8 cellular contexts compared by ENCODE assay signal in genomic region chr2:38750011-38750792, GRCh38. TPM values are rescaled to one million over a fixed set of nuclear protein-coding genes. Genes with fewer than 3 reads are reported as not detected.
DNase-seq lines count a peak whose midpoint lies in the region; ATAC-seq lines count a peak whose summit lies in the region.

No MANE protein-coding gene starts in this region.

- peaks cover 3% of the 10 kb centered on the region for H3K4me1 ChIP-seq in right cardiac atrium (ENCODE audit: control insufficient read depth, insufficient read depth, low read length)
- H3K4me1 ChIP-seq in rectal smooth muscle tissue (ENCODE audit: control insufficient read depth, insufficient read depth, low read length): peaks cover 26% of the 10 kb centered on the region

- peak overlapping the region; percentile 100 for H3K9ac ChIP-seq in rectal smooth muscle tissue (ENCODE audit: low read length)

- 1% methylated on average over 51 of the region's 51 CpGs for WGBS in right cardiac atrium

- H3K27me3 Mint-ChIP-seq in activated naive CD8-positive, alpha-beta T cell treated with anti-CD3 and anti-CD28 coated beads, Interleukin-2, amount 50 U/mL, for 24 hours: peaks cover 3% of the 10 kb centered on the region

- H3K4me3 Mint-ChIP-seq in activated naive CD8-positive, alpha-beta T cell treated with anti-CD3 and anti-CD28 coated beads, Interleukin-2, amount 50 U/mL, for 24 hours: peak overlapping the region; percentile 98

- H3K27me3 ChIP-seq in right cardiac atrium (ENCODE audit: control insufficient read depth, insufficient read depth): no peaks in the 10 kb centered on the region
- H3K27me3 ChIP-seq in rectal smooth muscle tissue (ENCODE audit: control insufficient read depth, insufficient read depth, low read length): no peaks in the 10 kb centered on the region

- peak overlapping the region; percentile 100 for H3K27ac ChIP-seq in right cardiac atrium (ENCODE audit: low read length)
- H3K27ac ChIP-seq in rectal smooth muscle tissue (ENCODE audit: low read depth, low read length): peak overlapping the region; percentile 99

- no peaks in the 10 kb centered on the region for H3K9me3 ChIP-seq in right cardiac atrium (ENCODE audit: control insufficient read depth, low read length)

- intact Hi-C loops in right cardiac atrium (cut with DNase I): no loop called here

- peak overlapping the region; percentile 99 for H3K27ac Mint-ChIP-seq in activated naive CD8-positive, alpha-beta T cell treated with anti-CD3 and anti-CD28 coated beads, Interleukin-2, amount 50 U/mL, for 24 hours

- H3K4me1 Mint-ChIP-seq in activated naive CD8-positive, alpha-beta T cell treated with anti-CD3 and anti-CD28 coated beads, Interleukin-2, amount 50 U/mL, for 24 hours: peaks cover 70% of the 10 kb centered on the region

- H3K9me3 Mint-ChIP-seq in activated naive CD8-positive, alpha-beta T cell treated with anti-CD3 and anti-CD28 coated beads, Interleukin-2, amount 50 U/mL, for 24 hours: no peaks in the 10 kb centered on the region

- DNase-seq in NCI-H82 (lab: John Stamatoyannopoulos, UW) (peak; percentile 53), NCI-H82 treated with DMSO at 0.1 percent for 48 hours (lab: John Stamatoyannopoulos, UW; ENCODE audit: unreplicated experiment) (no peak), RPMI8226 (peak; percentile 71), right cardiac atrium (peak; percentile 57 to 86 (median 86)), dedifferentiated amniotic fluid mesenchymal stem cell (ENCODE audit: extremely low spot score) (no peak)
- DNase-seq in activated naive CD8-positive, alpha-beta T cell treated with anti-CD3 and anti-CD28 coated beads, Interleukin-2, amount 50 U/mL, for 24 hours: peak; percentile 51

- H3K4me3 ChIP-seq in right cardiac atrium (ENCODE audit: low read length): peak overlapping the region; percentile 77
- H3K4me3 ChIP-seq in rectal smooth muscle tissue (ENCODE audit: low read length): peak overlapping the region; percentile 100

- ATAC-seq in HG02870 (IDR thresholded peaks at IDR 0.05; ENCODE audit: unreplicated experiment) (peak; percentile 28), right cardiac atrium (peak; percentile 81 to 87)
- peak; percentile 25 for ATAC-seq in activated naive CD8-positive, alpha-beta T cell treated with anti-CD3 and anti-CD28 coated beads, Interleukin-2, amount 50 U/mL, for 24 hours

- peaks cover 29% of the 10 kb centered on the region for H3K36me3 ChIP-seq in rectal smooth muscle tissue (ENCODE audit: control insufficient read depth, insufficient read depth, low read length)

- peaks cover 59% of the 10 kb centered on the region for H3K36me3 Mint-ChIP-seq in activated naive CD8-positive, alpha-beta T cell treated with anti-CD3 and anti-CD28 coated beads, Interleukin-2, amount 50 U/mL, for 24 hours (ENCODE audit: low read depth)

RNA-seq across cellular contexts. Expression of gene SRSF7, which starts 1.0 kb away (rescaled TPM):
- 10 to 100 TPM; 51.4 to 87.1 (median 64.6) TPM for total RNA-seq in right cardiac atrium
- polyA plus RNA-seq in right cardiac atrium: 51.1 TPM

RNA-seq across cellular contexts. Expression of gene GEMIN6, which starts 27.8 kb away (rescaled TPM):
- 10 to 100 TPM in 2 of 4 donors, 1 to 10 TPM in 2; 7.8 to 12.8 (median 9.2) TPM for total RNA-seq in right cardiac atrium
- 7.3 TPM for polyA plus RNA-seq in right cardiac atrium

Comparison
In these comparisons a context has a peak if more than half of its experiments do, and no peak if none do; other contexts are left out.
1. DNase-seq: peak in NCI-H82 (single experiment), RPMI8226 (single experiment), activated naive CD8-positive, alpha-beta T cell treated with anti-CD3 and anti-CD28 coated beads, Interleukin-2, amount 50 U/mL, for 24 hours (single experiment) and right cardiac atrium (3 of 3); none in NCI-H82 treated with DMSO at 0.1 percent for 48 hours (single experiment) and dedifferentiated amniotic fluid mesenchymal stem cell (single experiment).
2. ATAC-seq: peak in every context shown above with its lines; median percentile 84 in right cardiac atrium; 28 in HG02870; 25 in activated naive CD8-positive, alpha-beta T cell treated with anti-CD3 and anti-CD28 coated beads, Interleukin-2, amount 50 U/mL, for 24 hours.